ENCODE assay signal across 1 cellular context in genomic region chr19:10388957-10389356, GRCh38.
A peak's percentile ranks its signal among the peaks of the same experiment; 100 is the strongest.
TF ChIP-seq lines count a peak whose summit lies in the region.

No MANE protein-coding gene starts in this region.

TF ChIP-seq in endothelial cell of umbilical vein, 7 proteins besides CTCF, POLR2A, EP300 and RAD21:
- TF ChIP-seq, protein P1, sequence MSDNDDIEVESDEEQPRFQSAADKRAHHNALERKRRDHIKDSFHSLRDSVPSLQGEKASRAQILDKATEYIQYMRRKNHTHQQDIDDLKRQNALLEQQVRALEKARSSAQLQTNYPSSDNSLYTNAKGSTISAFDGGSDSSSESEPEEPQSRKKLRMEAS (IDR thresholded peaks at IDR 0.05; ENCODE audit: insufficient read depth, insufficient read length), result no peak
- TF ChIP-seq EZH2 (IDR thresholded peaks at IDR 0.05; ENCODE audit: borderline replicate concordance, low read depth, low read length, severe bottlenecking) (no peak), POLR2AphosphoS5 (IDR thresholded peaks at IDR 0.05; ENCODE audit: insufficient read depth, low read depth, low read length) (peak; percentile 49)
